ENCODE assay signal across 29 cellular contexts in the genomic region with DNA sequence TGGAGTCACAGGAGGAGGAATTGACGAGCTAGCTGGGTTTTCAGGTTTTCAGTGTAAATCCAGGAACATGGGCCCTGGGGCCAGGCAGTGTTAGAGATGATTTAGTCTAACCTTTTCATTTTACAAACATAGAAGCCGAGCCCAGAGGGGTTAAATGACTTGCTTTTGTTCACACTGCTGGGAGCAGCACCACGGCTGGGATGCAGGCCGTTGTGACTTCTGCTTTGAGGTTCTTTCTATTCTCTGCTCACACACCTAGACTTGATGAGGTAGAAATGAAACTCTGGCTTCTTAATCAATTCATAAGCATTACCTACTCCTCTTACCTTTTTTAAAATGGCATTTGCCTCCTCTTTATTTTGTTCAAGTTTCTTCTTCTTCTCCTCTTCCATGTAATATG.
"Had no signal": no experiment of that assay in that cellular context is flagged by ENCODE, and none has a peak within 500 bp of the region (broad histone marks: within the 10 kb centered on the region; RNA-seq: fewer than 3 reads in every experiment).

No MANE protein-coding gene starts in this region.

- ATAC-seq: natural killer cell; right cardiac atrium; sciatic nerve; stimulated activated naive CD8-positive, alpha-beta T cell treated with anti-CD3 and anti-CD28 coated beads, Interleukin-15, amount 100 ng/mL, for 72 hours had no signal

- H3K4me1 ChIP-seq: left ventricle myocardium inferior, prostate gland, tibial nerve, uterus had no signal

- H3K4me3 ChIP-seq: hepatocyte, left ventricle myocardium inferior, lung, neural progenitor cell, ovary, prostate gland, skin epidermis, tibial nerve, uterus had no signal

- H3K27me3 ChIP-seq: hepatocyte, neural progenitor cell, neutrophil, ovary, tibial nerve, uterus had no signal

- H2AFZ ChIP-seq: hepatocyte had no signal

- H3K9me3 ChIP-seq: left ventricle myocardium inferior, neutrophil, ovary, prostate gland, tibial nerve, uterus had no signal

- H3K27ac ChIP-seq: hepatocyte, left ventricle myocardium inferior, neural progenitor cell, neutrophil, ovary, prostate gland, skin epidermis, tibial nerve, uterus had no signal

- H3K79me2 ChIP-seq: hepatocyte had no signal

- H3K4me3 Mint-ChIP-seq: mesothelial cell of epicardium; naive B cell; natural killer cell; nephron progenitor cell; neural progenitor cell; stimulated activated naive CD8-positive, alpha-beta T cell treated with anti-CD3 and anti-CD28 coated beads, Interleukin-15, amount 100 ng/mL, for 72 hours; type B pancreatic cell had no signal

- DNase-seq: islet precursor cell; left ventricle myocardium inferior; mesendoderm; naive B cell; natural killer cell; nephron progenitor cell; occipital lobe; ovary; posterior cingulate gyrus; retina; right cardiac atrium; stimulated activated CD4-positive, alpha-beta T cell treated with anti-CD3 and anti-CD28 coated beads, Interleukin-12 subunit alpha, Interleukin-12 subunit beta, amount 100 ng/mL, for 4 hours; stimulated activated CD4-positive, alpha-beta T cell treated with anti-CD3 and anti-CD28 coated beads, Interleukin-15, amount 100 ng/mL, for 24 hours; stimulated activated CD4-positive, alpha-beta T cell treated with anti-CD3 and anti-CD28 coated beads, Interleukin-2, amount 100 ng/mL, for 24 hours; stimulated activated CD4-positive, alpha-beta T cell treated with anti-CD3 and anti-CD28 coated beads, Interleukin-4, amount 100 ng/mL, for 1 hour; stimulated activated naive CD4-positive, alpha-beta T cell treated with Interleukin-2 at 50 U/mL for 16 hours; stimulated activated naive CD8-positive, alpha-beta T cell treated with anti-CD3 and anti-CD28 coated beads, Interleukin-15, amount 100 ng/mL, for 72 hours; substantia nigra; uterus had no signal

- H3K27ac Mint-ChIP-seq: mesothelial cell of epicardium; naive B cell; natural killer cell; nephron progenitor cell; neural progenitor cell; stimulated activated naive CD8-positive, alpha-beta T cell treated with anti-CD3 and anti-CD28 coated beads, Interleukin-15, amount 100 ng/mL, for 72 hours; type B pancreatic cell had no signal

- H3K4me2 ChIP-seq: hepatocyte, neural progenitor cell had no signal

- H3K36me3 ChIP-seq: left ventricle myocardium inferior, neural progenitor cell, neutrophil, ovary, prostate gland, tibial nerve, uterus had no signal

- H3K36me3 Mint-ChIP-seq: mesothelial cell of epicardium, naive B cell, natural killer cell, neural progenitor cell, type B pancreatic cell had no signal

- H3K4me1 Mint-ChIP-seq: mesothelial cell of epicardium; naive B cell; natural killer cell; stimulated activated naive CD8-positive, alpha-beta T cell treated with anti-CD3 and anti-CD28 coated beads, Interleukin-15, amount 100 ng/mL, for 72 hours had no signal

- H3K9me3 Mint-ChIP-seq: mesothelial cell of epicardium; natural killer cell; stimulated activated naive CD8-positive, alpha-beta T cell treated with anti-CD3 and anti-CD28 coated beads, Interleukin-15, amount 100 ng/mL, for 72 hours; type B pancreatic cell had no signal

- H3K9ac ChIP-seq: neural progenitor cell had no signal
